Comparison of ENCODE assay signal across 20 cellular contexts in the genomic region with DNA sequence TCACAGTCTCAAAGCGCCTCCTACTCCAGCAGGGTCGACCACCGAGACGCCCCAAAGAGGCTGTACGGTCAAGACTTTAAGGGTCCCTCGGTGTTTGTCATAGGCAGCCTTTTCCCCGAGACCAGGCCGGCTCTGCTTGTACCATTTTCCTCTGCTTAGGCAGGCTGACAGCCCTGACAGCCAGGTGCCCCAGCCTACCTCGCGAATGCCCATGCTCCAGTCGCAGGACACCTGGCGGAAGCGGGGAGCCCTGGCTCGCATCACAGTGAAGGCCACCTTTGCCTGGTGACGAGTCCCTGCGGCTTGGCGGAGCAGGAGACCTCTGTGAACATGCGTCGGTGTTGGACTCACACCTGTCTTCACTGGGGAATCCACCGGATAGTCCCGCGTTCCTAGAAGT. TPM values are rescaled to one million over a fixed set of nuclear protein-coding genes. Genes with fewer than 3 reads are reported as not detected.
DNase-seq lines count a peak whose midpoint lies in the region; FAIRE-seq and TF ChIP-seq lines count a peak whose summit lies in the region.
"Had no signal": no experiment of that assay in that cellular context is flagged by ENCODE, and none has a peak within 500 bp of the region (broad histone marks: within the 10 kb centered on the region; RNA-seq: fewer than 3 reads in every experiment).

No MANE protein-coding gene starts in this region.

- H3K4me1 Mint-ChIP-seq in T-helper 2 cell treated with Interferon-gamma antibody and Interleukin-4, amounts not matched to agents 5 μg/mL and 100 μg/mL, for 36 hours (ENCODE audit: low read depth) = peaks cover 3% of the 10 kb centered on the region
- H3K4me1 Mint-ChIP-seq: GM23338 had no signal

- H3K27me3 ChIP-seq in esophagus muscularis mucosa (peaks cover 0 to 18% (median 0%) of the 10 kb centered on the region in 4 donors), ovary (no peaks in the 10 kb centered on the region), A673 (replicated peaks; ENCODE audit: insufficient read depth, low read depth, low read length, poor library complexity) (no peaks in the 10 kb centered on the region)
- H3K27me3 ChIP-seq: BE2C had no signal

- no peaks in the 10 kb centered on the region for H3K36me3 Mint-ChIP-seq in T-helper 2 cell treated with Interferon-gamma antibody and Interleukin-4, amounts not matched to agents 5 μg/mL and 100 μg/mL, for 36 hours (ENCODE audit: low read depth)
- H3K36me3 Mint-ChIP-seq: CD4-positive, alpha-beta memory T cell had no signal

- TF ChIP-seq POLR2A in GM12892 (IDR thresholded peaks at IDR 0.05; ENCODE audit: low read depth, low read length) (no peak), esophagus muscularis mucosa (IDR thresholded peaks at IDR 0.05; ENCODE audit: low read depth) (no peak), ovary (IDR thresholded peaks at IDR 0.05) (no peak)

- TF ChIP-seq CTCF in esophagus muscularis mucosa (IDR thresholded peaks at IDR 0.05) = no peak
- no peak for TF ChIP-seq CTCF in ovary (IDR thresholded peaks at IDR 0.05)
- TF ChIP-seq CTCF in A673 (conservative IDR thresholded peaks at IDR 0.05; ENCODE audit: low read depth, low read length) = no peak

- intact Hi-C loops in esophagus muscularis mucosa (cut with DNase I) (no loop called here), posterior vena cava (cut with DNase I) (no loop called here), ovary (cut with DNase I) (no loop called here), A673 (cut with micrococcal nuclease; ENCODE audit: unreplicated experiment) (no loop called here)

- TF ChIP-seq EP300 in esophagus muscularis mucosa (IDR thresholded peaks at IDR 0.05) (no peak), ovary (IDR thresholded peaks at IDR 0.05) (no peak)

- peaks cover 0 to 6% (median 4%) of the 10 kb centered on the region in 4 donors for H3K4me1 ChIP-seq in esophagus muscularis mucosa
- no peaks in the 10 kb centered on the region for H3K4me1 ChIP-seq in ovary (ENCODE audit: insufficient read depth)
- no peaks in the 10 kb centered on the region for H3K4me1 ChIP-seq in A673 (ENCODE audit: insufficient read depth, low read length, poor library complexity, severe bottlenecking)
- H3K4me1 ChIP-seq: BE2C had no signal

- no peak overlapping the region for H3K4me3 Mint-ChIP-seq in T-helper 2 cell treated with Interferon-gamma antibody and Interleukin-4, amounts not matched to agents 5 μg/mL and 100 μg/mL, for 36 hours
- H3K4me3 Mint-ChIP-seq: CD4-positive, alpha-beta memory T cell; GM23338 had no signal

- H3K36me3 ChIP-seq in esophagus muscularis mucosa = no peaks in the 10 kb centered on the region
- H3K36me3 ChIP-seq in ovary = no peaks in the 10 kb centered on the region
- no peaks in the 10 kb centered on the region for H3K36me3 ChIP-seq in A673 (ENCODE audit: insufficient read depth, low read length, poor library complexity, severe bottlenecking)
- H3K36me3 ChIP-seq: BE2C had no signal

- H3K27ac Mint-ChIP-seq in T-helper 2 cell treated with Interferon-gamma antibody and Interleukin-4, amounts not matched to agents 5 μg/mL and 100 μg/mL, for 36 hours = no peak overlapping the region
- H3K27ac Mint-ChIP-seq: CD4-positive, alpha-beta memory T cell; GM23338 had no signal

- DNase-seq in T-helper 2 cell treated with Interferon-gamma antibody and Interleukin-4, amounts not matched to agents 5 μg/mL and 100 μg/mL, for 36 hours (ENCODE audit: low spot score) = peak; percentile 0
- DNase-seq in T-helper 2 cell = no peak
- peak; percentile 3 for DNase-seq in GM12892 (ENCODE audit: insufficient read length)
- peak; percentile 57 for DNase-seq in esophagus muscularis mucosa (ENCODE audit: extremely low spot score)
- peak; percentile 47 for DNase-seq in posterior vena cava (ENCODE audit: low spot score)
- DNase-seq in ovary = no peak
- no peak for DNase-seq in NCI-H2107 treated with DMSO at 0.1 percent for 48 hours (lab: John Stamatoyannopoulos, UW; ENCODE audit: unreplicated experiment)
- DNase-seq in A673 (ENCODE audit: low spot score) = no peak
- DNase-seq: BE2C; Calu3; CD4-positive, alpha-beta memory T cell; DMS79 treated with DMSO at 0.1 percent for 48 hours; KG1; NCI-H1436 treated with DMSO at 0.1 percent for 48 hours; NCI-H2029 treated with DMSO at 0.1 percent for 48 hours; NCI-H82; PC-9 had no signal

- 95% methylated on average over 16 of the region's 22 CpGs for WGBS in esophagus muscularis mucosa
- 91 to 95% (median 92%) methylated on average over 22 of the region's 22 CpGs for WGBS in ovary, 3 donors

- no peak for FAIRE-seq in GM12892 (lab: Jason Lieb, UNC)
- FAIRE-seq: GM18507 had no signal

- no TSS peak for BruUV-seq in A673 (replicated peaks; lab: Mats Ljungman, UMichigan)

- H3K27ac ChIP-seq in esophagus muscularis mucosa (replicated peaks in 1 of 4) (no peak overlapping the region), ovary (no peak overlapping the region), A673 (ENCODE audit: low read depth, low read length, poor library complexity, severe bottlenecking) (no peak overlapping the region)
- H3K27ac ChIP-seq: 22Rv1, PC-9 had no signal

- CTCF ChIA-PET in A673 (lab: Charles Lee) = no interaction called here

- peaks cover 18% of the 10 kb centered on the region for H3K9me3 Mint-ChIP-seq in T-helper 2 cell treated with Interferon-gamma antibody and Interleukin-4, amounts not matched to agents 5 μg/mL and 100 μg/mL, for 36 hours

- H3K4me3 ChIP-seq in esophagus muscularis mucosa (no peak overlapping the region), ovary (no peak overlapping the region), A673 (ENCODE audit: low read depth, low read length, poor library complexity, severe bottlenecking) (no peak overlapping the region)
- H3K4me3 ChIP-seq: GM23338, PC-9 had no signal

- H3K27me3 Mint-ChIP-seq in T-helper 2 cell treated with Interferon-gamma antibody and Interleukin-4, amounts not matched to agents 5 μg/mL and 100 μg/mL, for 36 hours (ENCODE audit: low read depth) = no peaks in the 10 kb centered on the region

- POLR2A ChIA-PET in A673 (lab: Charles Lee; ENCODE audit: low non-redundant PET) = no interaction called here

- H3K9me3 ChIP-seq in esophagus muscularis mucosa (no peaks in the 10 kb centered on the region), ovary (no peaks in the 10 kb centered on the region), A673 (ENCODE audit: low read depth, low read length, poor library complexity, severe bottlenecking) (no peaks in the 10 kb centered on the region)
- H3K9me3 ChIP-seq: BE2C had no signal

RNA-seq across cellular contexts. Expression of a gene that starts 30.7 kb away (rescaled TPM):
- 6.1 TPM for polyA plus RNA-seq in GM12892 (2012; ENCODE audit: missing spikeins)
- total RNA-seq in esophagus muscularis mucosa = 1 to 10 TPM; 2.7 to 8.3 (median 3.4) TPM
- total RNA-seq in posterior vena cava = 1 to 10 TPM; 4.5 to 8.0 TPM
- total RNA-seq in ovary = 10 to 100 TPM in 1 of 7 donors, 1 to 10 TPM in 6; 4.4 to 13.0 (median 7.3) TPM
- 1 to 10 TPM; 4.8 to 5.2 TPM for polyA plus RNA-seq in ovary
- total RNA-seq in A673 (2021) = 10.1 and 11.5 TPM in 2 replicates

Comparison
In these comparisons a context has a peak if more than half of its experiments do, and no peak if none do; other contexts are left out.
1. DNase-seq: peak in T-helper 2 cell treated with Interferon-gamma antibody and Interleukin-4, amounts not matched to agents 5 μg/mL and 100 μg/mL, for 36 hours (single experiment), GM12892 (single experiment), esophagus muscularis mucosa (single experiment) and posterior vena cava (single experiment); none in T-helper 2 cell (0 of 5), ovary (0 of 5), NCI-H2107 treated with DMSO at 0.1 percent for 48 hours (single experiment) and A673 (single experiment).